Comparison of ENCODE assay signal across 10 cellular contexts in genomic region chr5:150540615-150541396, GRCh38. TPM values are rescaled to one million over a fixed set of nuclear protein-coding genes. Genes with fewer than 3 reads are reported as not detected.
A peak's percentile ranks its signal among the peaks of the same experiment; 100 is the strongest.
DNase-seq lines count a peak whose midpoint lies in the region; ATAC-seq and TF ChIP-seq lines count a peak whose summit lies in the region.
"Had no signal": no experiment of that assay in that cellular context is flagged by ENCODE, and none has a peak within 500 bp of the region (broad histone marks: within the 10 kb centered on the region; RNA-seq: fewer than 3 reads in every experiment).

No MANE protein-coding gene starts in this region.

- H3K9me3 ChIP-seq in Peyer's patch: no peaks in the 10 kb centered on the region
- H3K9me3 ChIP-seq in esophagus (ENCODE audit: control insufficient read depth in 2 of 2, insufficient read depth in 1 of 2, low read depth in 1 of 2, low read length in 1 of 2): no peaks in the 10 kb centered on the region
- no peaks in the 10 kb centered on the region for H3K9me3 ChIP-seq in uterus

- no peak for ATAC-seq in HG02852 (IDR thresholded peaks at IDR 0.05; ENCODE audit: unreplicated experiment)
- ATAC-seq in GM21367 (IDR thresholded peaks at IDR 0.05; ENCODE audit: unreplicated experiment): no peak

- H3K36me3 ChIP-seq in Peyer's patch: peaks cover 0 to 61% (median 0%) of the 10 kb centered on the region in 3 donors
- peaks cover 17 to 51% of the 10 kb centered on the region in 2 donors for H3K36me3 ChIP-seq in esophagus (ENCODE audit: control insufficient read depth in 2 of 2, insufficient read depth in 2 of 2, low read length in 1 of 2)
- H3K36me3 ChIP-seq in uterus: no peaks in the 10 kb centered on the region

- TF ChIP-seq POLR2A in Peyer's patch (IDR thresholded peaks at IDR 0.05) (no peak), uterus (IDR thresholded peaks at IDR 0.05) (no peak)

- DNase-seq in Peyer's patch (peak in 1 of 3 donors; percentile 24), mucosa of gallbladder (ENCODE audit: low spot score) (peak; percentile 80), uterus (peak in 1 of 2 donors; percentile 73), SKM-1 (lab: John Stamatoyannopoulos, UW; ENCODE audit: unreplicated experiment) (no peak)
- DNase-seq: activated naive CD4-positive, alpha-beta T cell treated with anti-CD3 and anti-CD28 coated beads, Interleukin-2, amount 10 ng/mL, durations not matched to agents 7 days and 5 days; midbrain; NCI-H2081 had no signal

- WGBS in esophagus, 2 donors: 52 to 64% methylated on average over 15 of the region's 15 CpGs

- TF ChIP-seq CTCF in Peyer's patch (IDR thresholded peaks at IDR 0.05) (no peak), uterus (IDR thresholded peaks at IDR 0.05) (no peak)

- intact Hi-C loops in uterus (cut with DNase I; ENCODE audit: low total_unique reads): no loop called here

- H3K27ac ChIP-seq in Peyer's patch (peak overlapping the region in 3 of 4 donors; percentile 81 to 96 (median 96)), esophagus (ENCODE audit: low read depth in 2 of 2, low read length in 1 of 2) (peak overlapping the region; percentile 95 to 99), uterus (peak overlapping the region; percentile 13 to 30)

- no peak overlapping the region for H3K4me3 ChIP-seq in Peyer's patch
- no peak overlapping the region for H3K4me3 ChIP-seq in esophagus (ENCODE audit: low read depth in 1 of 2, low read length in 2 of 2)
- H3K4me3 ChIP-seq in uterus: no peak overlapping the region

- peaks cover 0 to 38% (median 4%) of the 10 kb centered on the region in 4 donors for H3K4me1 ChIP-seq in Peyer's patch
- H3K4me1 ChIP-seq in esophagus (ENCODE audit: control insufficient read depth in 2 of 2, insufficient read depth in 2 of 2, low read length in 1 of 2): peaks cover 2 to 19% of the 10 kb centered on the region in 2 donors
- no peaks in the 10 kb centered on the region for H3K4me1 ChIP-seq in uterus

- no peaks in the 10 kb centered on the region for H3K27me3 ChIP-seq in Peyer's patch
- no peaks in the 10 kb centered on the region for H3K27me3 ChIP-seq in esophagus (ENCODE audit: control insufficient read depth in 1 of 2, insufficient read depth in 2 of 2, low read length in 2 of 2)
- H3K27me3 ChIP-seq in uterus: no peaks in the 10 kb centered on the region

RNA-seq across cellular contexts. Expression of gene NDST1, which starts 32.9 kb away (rescaled TPM):
- total RNA-seq in Peyer's patch (100 to 1,000 TPM in 2 of 4 donors, 10 to 100 TPM in 2; 80.9 to 168 (median 118) TPM), mucosa of gallbladder (80.7 TPM), uterus (10 to 100 TPM; 10.9 to 86.0 (median 42.5) TPM)
- 10 to 100 TPM; 29.9 to 37.3 TPM for polyA plus RNA-seq in esophagus

Comparison
In these comparisons a context has a peak if more than half of its experiments do, and no peak if none do; other contexts are left out.
1. H3K27ac ChIP-seq: peak in every context shown above with its lines; median percentile 97 in esophagus; 96 in Peyer's patch; 22 in uterus.